In genomic region chr2:65548571-65549261, GRCh38 we compare ENCODE assay signal across 22 cellular contexts.
DNase-seq lines count a peak whose midpoint lies in the region; ATAC-seq lines count a peak whose summit lies in the region.
"Had no signal": no experiment of that assay in that cellular context is flagged by ENCODE, and none has a peak within 500 bp of the region (broad histone marks: within the 10 kb centered on the region; RNA-seq: fewer than 3 reads in every experiment).

No MANE protein-coding gene starts in this region.

- ATAC-seq in GM18858 (IDR thresholded peaks at IDR 0.05; ENCODE audit: unreplicated experiment) = no peak
- ATAC-seq: A549, HepG2, PC-3 had no signal

- DNase-seq in EH (ENCODE audit: low read depth) (peak; percentile 24), GM03348 (ENCODE audit: low spot score) (peak; percentile 19), astrocyte of the hippocampus (ENCODE audit: low read depth, low spot score) (peak; percentile 35), renal cortical epithelial cell (ENCODE audit: low read depth) (peak; percentile 55), G401 (ENCODE audit: low spot score) (no peak), HuH-7.5 (ENCODE audit: low spot score) (no peak)
- DNase-seq: AML-193; CD4-positive, alpha-beta T cell; GDM1; H9; KG1; MG63; NCI-H1105 treated with DMSO at 0.1 percent for 48 hours; NCI-H146; NCI-H1930; NCI-H446; NCI-H524 treated with DMSO at 0.1 percent for 48 hours; NCI-H774; PC-3 had no signal

- in situ Hi-C loops in G401 (cut with HindIII; ENCODE audit: low sequenced_read_pairs) = loop anchor here (25.0 kb wide), 1 partner anchor 111 kb away; the partner anchor contains the start of gene SPRED2

Comparison
In these comparisons a context has a peak if more than half of its experiments do, and no peak if none do; other contexts are left out.
1. DNase-seq: peak in EH (single experiment), GM03348 (single experiment), astrocyte of the hippocampus (single experiment) and renal cortical epithelial cell (single experiment); none in G401 (single experiment) and HuH-7.5 (single experiment).